9 cellular contexts compared by ENCODE assay signal in genomic region chr17:50954641-50955121, GRCh38.
DNase-seq lines count a peak whose midpoint lies in the region; ATAC-seq and TF ChIP-seq lines count a peak whose summit lies in the region.
"Had no signal": no experiment of that assay in that cellular context is flagged by ENCODE, and none has a peak within 500 bp of the region (broad histone marks: within the 10 kb centered on the region; RNA-seq: fewer than 3 reads in every experiment).

No MANE protein-coding gene starts in this region.

- DNase-seq in Caco-2 (peak in 1 of 2 experiments; percentile 46), NCI-H69 (lab: John Stamatoyannopoulos, UW) (peak; percentile 65), foreskin keratinocyte (no peak), posterior vena cava (ENCODE audit: low spot score) (peak; percentile 60), GM19238 (ENCODE audit: insufficient read length, low spot score) (no peak), cerebellar nuclear complex (lab: John Stamatoyannopoulos, UW) (no peak)
- DNase-seq in stimulated activated CD4-positive, alpha-beta T cell treated with anti-CD3 and anti-CD28 coated beads, Interleukin-4, amount 100 ng/mL, for 1 hour, result no peak

- peak overlapping the region; percentile 14 for H3K27ac ChIP-seq in foreskin keratinocyte

- BruUV-seq in Caco-2 (replicated peaks; lab: Mats Ljungman, UMichigan), result no TSS peak

- no peak overlapping the region for H3K4me3 ChIP-seq in Caco-2 (ENCODE audit: low read depth, low read length)
- H3K4me3 ChIP-seq: lung had no signal

- no peaks in the 10 kb centered on the region for H3K27me3 Mint-ChIP-seq in Caco-2 (ENCODE audit: insufficient read depth, unreplicated experiment)

- ATAC-seq in foreskin keratinocyte (no peak), GM21447 (IDR thresholded peaks at IDR 0.05; ENCODE audit: unreplicated experiment) (no peak)

- peaks cover 19% of the 10 kb centered on the region for H3K4me1 Mint-ChIP-seq in Caco-2 (ENCODE audit: low read depth, unreplicated experiment)

- H3K36me3 ChIP-seq in Caco-2 (ENCODE audit: control insufficient read depth, insufficient read depth, low read length), result no peaks in the 10 kb centered on the region

- no peaks in the 10 kb centered on the region for H3K9me3 ChIP-seq in Caco-2

- CTCF ChIA-PET in Caco-2 (lab: Charles Lee), result interaction anchor here (0.6 to 8.0 kb wide), 10 partner anchors 88 to 313 kb away, joined by 3 to 186 read pairs (median 6); partner anchors contain the start of gene TOB1

- H3K4me1 ChIP-seq in Caco-2 (peaks cover 24% of the 10 kb centered on the region), foreskin keratinocyte (peaks cover 21% of the 10 kb centered on the region)

- H3K36me3 Mint-ChIP-seq in Caco-2 (ENCODE audit: insufficient read depth, unreplicated experiment), result peaks cover 7% of the 10 kb centered on the region

- intact Hi-C loops in Caco-2 (cut with micrococcal nuclease; ENCODE audit: unreplicated experiment) (loop anchor here (5.0 kb wide), 2 partner anchors 38 to 472 kb away; no protein-coding TSS in a partner anchor), posterior vena cava (cut with DNase I) (loop anchor here (5.0 kb wide), 3 partner anchors 97 to 167 kb away; no protein-coding TSS in a partner anchor)

- no peak for TF ChIP-seq CTCF in Caco-2 (IDR thresholded peaks at IDR 0.05; ENCODE audit: insufficient read depth in 1 of 2, low read depth in 1 of 2, low read length in 1 of 2, severe bottlenecking in 1 of 2, unreplicated experiment in 1 of 2)
- no peak for TF ChIP-seq CTCF in foreskin keratinocyte (conservative IDR thresholded peaks at IDR 0.05)

- H3K27ac Mint-ChIP-seq in Caco-2 (ENCODE audit: unreplicated experiment), result peak overlapping the region; percentile 14

- POLR2A ChIA-PET in Caco-2 (lab: Charles Lee), result interaction anchor here (0.5 to 2.6 kb wide), 3 partner anchors 88 to 250 kb away, joined by 6 to 23 read pairs (median 14); partner anchors contain the start of gene TOB1

- H3K4me3 Mint-ChIP-seq in Caco-2 (ENCODE audit: unreplicated experiment), result no peak overlapping the region

- H3K9me3 Mint-ChIP-seq in Caco-2 (ENCODE audit: unreplicated experiment), result no peaks in the 10 kb centered on the region

- H3K27me3 ChIP-seq in Caco-2 (replicated peaks; ENCODE audit: control insufficient read depth, insufficient read depth, low read length) (no peaks in the 10 kb centered on the region), foreskin keratinocyte (no peaks in the 10 kb centered on the region)

Comparison
In these comparisons a context has a peak if more than half of its experiments do, and no peak if none do; other contexts are left out.
1. DNase-seq: peak in NCI-H69 (single experiment) and posterior vena cava (single experiment); none in foreskin keratinocyte (0 of 2), GM19238 (single experiment), stimulated activated CD4-positive, alpha-beta T cell treated with anti-CD3 and anti-CD28 coated beads, Interleukin-4, amount 100 ng/mL, for 1 hour (single experiment) and cerebellar nuclear complex (0 of 2).